ENCODE assay signal across 9 cellular contexts in the genomic region with DNA sequence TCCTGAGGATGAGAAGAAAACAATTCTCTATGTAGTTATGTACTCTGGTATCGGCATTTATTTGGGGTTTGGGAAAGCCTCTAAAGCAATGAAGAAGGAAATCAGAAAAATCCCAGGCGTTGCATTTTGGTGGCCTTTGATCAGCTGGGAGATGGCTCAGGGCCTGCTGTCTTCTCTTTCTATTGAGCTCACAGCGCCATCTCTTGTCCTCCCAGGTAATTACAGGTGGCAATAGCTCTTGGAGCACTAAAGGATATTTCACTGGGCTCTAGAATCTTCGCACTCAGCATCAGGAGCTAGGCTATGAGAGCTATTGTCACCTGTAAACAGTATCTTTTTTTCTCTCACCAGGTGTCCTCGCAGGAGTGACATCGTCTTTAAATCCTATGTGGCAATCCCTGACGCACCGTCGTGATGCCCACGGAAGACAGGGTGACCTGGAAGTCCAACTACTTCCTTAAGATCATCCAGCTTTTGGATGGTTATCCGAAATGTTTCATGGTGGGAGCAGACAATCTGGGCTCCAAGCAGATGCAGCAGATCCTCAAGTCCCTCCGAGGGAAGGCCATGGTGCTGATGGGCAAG.
DNase-seq lines count a peak whose midpoint lies in the region; ATAC-seq and TF ChIP-seq lines count a peak whose summit lies in the region.
"Had no signal": no experiment of that assay in that cellular context is flagged by ENCODE, and none has a peak within 500 bp of the region (broad histone marks: within the 10 kb centered on the region; RNA-seq: fewer than 3 reads in every experiment).

No MANE protein-coding gene starts in this region.

- DNase-seq in BE2C (peak; percentile 64), NCI-H2227 (lab: John Stamatoyannopoulos, UW; ENCODE audit: unreplicated experiment) (peak; percentile 86), glomerular visceral epithelial cell (ENCODE audit: extremely low spot score) (peak; percentile 85), posterior cingulate gyrus (peak in 6 of 10 donors; percentile 36 to 89 (median 62)), OCI-M2 (lab: John Stamatoyannopoulos, UW; ENCODE audit: unreplicated experiment) (no peak)
- peak; percentile 59 for DNase-seq in activated CD4-positive, alpha-beta memory T cell treated with anti-CD3 and anti-CD28 coated beads, Interleukin-2, amount 10 ng/mL, durations not matched to agents 7 days and 5 days

- intact Hi-C loops in posterior cingulate gyrus (cut with DNase I), result loop anchor here (1.0 to 5.0 kb wide), 3 partner anchors 191 to 576 kb away; no protein-coding TSS in a partner anchor

- H3K9me3 ChIP-seq in BE2C, result no peaks in the 10 kb centered on the region

- ATAC-seq in GM18502 (IDR thresholded peaks at IDR 0.05; ENCODE audit: poor library complexity, unreplicated experiment) (peak; percentile 91), HG03280 (IDR thresholded peaks at IDR 0.05; ENCODE audit: unreplicated experiment) (peak; percentile 72)

- H3K27me3 Mint-ChIP-seq in activated CD4-positive, alpha-beta memory T cell treated with anti-CD3 and anti-CD28 coated beads, Interleukin-2, amount 10 ng/mL, durations not matched to agents 7 days and 5 days, result peaks cover 24% of the 10 kb centered on the region

- H3K36me3 ChIP-seq in BE2C, result no peaks in the 10 kb centered on the region

- H3K4me1 Mint-ChIP-seq in activated CD4-positive, alpha-beta memory T cell treated with anti-CD3 and anti-CD28 coated beads, Interleukin-2, amount 10 ng/mL, durations not matched to agents 7 days and 5 days, result no peaks in the 10 kb centered on the region

- no peak overlapping the region for H3K4me3 ChIP-seq in BE2C (ENCODE audit: low read depth, low read length)
- H3K4me3 ChIP-seq: skin epidermis had no signal

- no peak overlapping the region for H3K27ac Mint-ChIP-seq in activated CD4-positive, alpha-beta memory T cell treated with anti-CD3 and anti-CD28 coated beads, Interleukin-2, amount 10 ng/mL, durations not matched to agents 7 days and 5 days

- CTCF ChIA-PET in activated CD4-positive, alpha-beta memory T cell treated with anti-CD3 and anti-CD28 coated beads, Interleukin-2, amount 10 ng/mL, durations not matched to agents 7 days and 5 days (lab: Charles Lee), result interaction anchor here (0.6 to 2.8 kb wide), 24 partner anchors 8 to 516 kb away, joined by 3 to 50 read pairs (median 4); partner anchors contain the start of gene CCBE1

- H3K36me3 Mint-ChIP-seq in activated CD4-positive, alpha-beta memory T cell treated with anti-CD3 and anti-CD28 coated beads, Interleukin-2, amount 10 ng/mL, durations not matched to agents 7 days and 5 days (ENCODE audit: low read depth), result no peaks in the 10 kb centered on the region

- H3K4me3 Mint-ChIP-seq in activated CD4-positive, alpha-beta memory T cell treated with anti-CD3 and anti-CD28 coated beads, Interleukin-2, amount 10 ng/mL, durations not matched to agents 7 days and 5 days, result no peak overlapping the region

- H3K27me3 ChIP-seq in BE2C, result no peaks in the 10 kb centered on the region

- H3K9me3 Mint-ChIP-seq in activated CD4-positive, alpha-beta memory T cell treated with anti-CD3 and anti-CD28 coated beads, Interleukin-2, amount 10 ng/mL, durations not matched to agents 7 days and 5 days, result no peaks in the 10 kb centered on the region

- POLR2A ChIA-PET in activated CD4-positive, alpha-beta memory T cell treated with anti-CD3 and anti-CD28 coated beads, Interleukin-2, amount 10 ng/mL, durations not matched to agents 7 days and 5 days (lab: Charles Lee), result no interaction called here

- TF ChIP-seq CTCF in BE2C (IDR thresholded peaks at IDR 0.05; ENCODE audit: low read depth, low read length), result peak; percentile 71

- no peaks in the 10 kb centered on the region for H3K4me1 ChIP-seq in BE2C
